ENCODE assay signal across 12 cellular contexts in genomic region chr2:46481541-46482193, GRCh38. TPM values are rescaled to one million over a fixed set of nuclear protein-coding genes. Genes with fewer than 3 reads are reported as not detected.
A peak's percentile ranks its signal among the peaks of the same experiment; 100 is the strongest.
DNase-seq lines count a peak whose midpoint lies in the region; ATAC-seq, FAIRE-seq and TF ChIP-seq lines count a peak whose summit lies in the region.
"Had no signal": no experiment of that assay in that cellular context is flagged by ENCODE, and none has a peak within 500 bp of the region (broad histone marks: within the 10 kb centered on the region; RNA-seq: fewer than 3 reads in every experiment).

No MANE protein-coding gene starts in this region.

- no peak overlapping the region for H3K4me3 ChIP-seq in AG04450 (ENCODE audit: low read depth, low read length)
- H3K4me3 ChIP-seq in PC-9: no peak overlapping the region
- no peak overlapping the region for H3K4me3 ChIP-seq in fibroblast of pulmonary artery (replicated peaks; ENCODE audit: low read depth, low read length)
- H3K4me3 ChIP-seq: stomach had no signal

- H3K9me3 ChIP-seq in AG04450 (ENCODE audit: control insufficient read depth, insufficient read depth, low read length): peaks cover 14% of the 10 kb centered on the region
- H3K9me3 ChIP-seq in PC-9 (ENCODE audit: insufficient read depth, low read depth): no peaks in the 10 kb centered on the region
- H3K9me3 ChIP-seq: stomach had no signal

- H3K4me1 ChIP-seq in PC-9 (replicated peaks; ENCODE audit: insufficient read depth): peaks cover 23% of the 10 kb centered on the region

- DNase-seq in AG04450 (ENCODE audit: low read depth, low spot score) (peak; percentile 36), H54 (ENCODE audit: insufficient read length, low spot score) (peak; percentile 36), PC-9 (peak in 1 of 2 experiments; percentile 89), fibroblast of pulmonary artery (ENCODE audit: low read depth) (peak; percentile 88), left ventricle myocardium superior (no peak), NCI-H446 (lab: John Stamatoyannopoulos, UW) (no peak), pons (ENCODE audit: low spot score) (no peak)
- DNase-seq: activated T-cell treated with anti-CD3 and anti-CD28 coated beads, Interleukin-2, amount 50 U/mL, for 4 hours; CD8-positive, alpha-beta memory T cell; stimulated activated CD4-positive, alpha-beta T cell treated with anti-CD3 and anti-CD28 coated beads, Interleukin-12 subunit alpha, Interleukin-12 subunit beta, amount 100 ng/mL, for 4 hours; stomach had no signal

- no TSS peak for BruUV-seq in PC-9 (replicated peaks; lab: Mats Ljungman, UMichigan)

- no peaks in the 10 kb centered on the region for H3K36me3 ChIP-seq in PC-9 (ENCODE audit: low read depth)
- H3K36me3 ChIP-seq: stomach had no signal

- no peak overlapping the region for H2AFZ ChIP-seq in PC-9

- no peaks in the 10 kb centered on the region for H3K9me2 ChIP-seq in PC-9 (ENCODE audit: insufficient read depth)

- no peak for TF ChIP-seq POLR2A in H54 (IDR thresholded peaks at IDR 0.05; ENCODE audit: low read depth, low read length)

- no peak for TF ChIP-seq CTCF in AG04450 (IDR thresholded peaks at IDR 0.05; ENCODE audit: low read depth, low read length)
- no peak for TF ChIP-seq CTCF in PC-9 (conservative IDR thresholded peaks at IDR 0.05)
- no peak for TF ChIP-seq CTCF in fibroblast of pulmonary artery (IDR thresholded peaks at IDR 0.05; ENCODE audit: low read length, missing control alignments)

- POLR2A ChIA-PET in AG04450 (lab: Yijun Ruan, JAX): interaction anchor here (0.7 kb wide), 1 partner anchor 59 kb away, joined by 4 read pairs; no protein-coding TSS in a partner anchor
- POLR2A ChIA-PET in PC-9 (lab: Charles Lee; ENCODE audit: unreplicated experiment): interaction anchor here (0.7 kb wide), 1 partner anchor 508 kb away, joined by 6 read pairs; no protein-coding TSS in a partner anchor

- H3K27me3 ChIP-seq in AG04450 (ENCODE audit: control insufficient read depth, insufficient read depth, low read length) (no peaks in the 10 kb centered on the region), PC-9 (ENCODE audit: insufficient read depth, low read depth) (no peaks in the 10 kb centered on the region)

- H3K79me2 ChIP-seq in PC-9 (ENCODE audit: low read depth): no peaks in the 10 kb centered on the region

- intact Hi-C loops in PC-9 (cut with micrococcal nuclease; ENCODE audit: unreplicated experiment) (no loop called here), left ventricle myocardium superior (cut with micrococcal nuclease) (no loop called here)

- ATAC-seq in left ventricle myocardium superior (no peak), GM21528 (IDR thresholded peaks at IDR 0.05; ENCODE audit: low FRiP score, unreplicated experiment) (no peak)
- ATAC-seq: activated T-cell treated with anti-CD3 and anti-CD28 coated beads, Interleukin-2, amount 50 U/mL, for 4 hours had no signal

- peaks cover 12% of the 10 kb centered on the region for H3F3A ChIP-seq in PC-9 (ENCODE audit: insufficient read depth, low read depth)

- no peak overlapping the region for H3K27ac ChIP-seq in AG04450 (ENCODE audit: low read depth, low read length)
- no peak overlapping the region for H3K27ac ChIP-seq in PC-9
- H3K27ac ChIP-seq: stomach had no signal

- peak overlapping the region; percentile 16; the same call in 1 of the 2 replicates for H3K4me2 ChIP-seq in PC-9

- FAIRE-seq in H54 (lab: Jason Lieb, UNC): peak; percentile 23

- CTCF ChIA-PET in AG04450 (lab: Charles Lee) (interaction anchor here (0.7 kb wide), 1 partner anchor 19 kb away, joined by 4 read pairs; no protein-coding TSS in a partner anchor), PC-9 (lab: Charles Lee) (no interaction called here)

- no peaks in the 10 kb centered on the region for H4K20me1 ChIP-seq in PC-9 (ENCODE audit: insufficient read depth)

RNA-seq across cellular contexts. Expression of gene TMEM247, which starts 2.3 kb away (rescaled TPM):
- not detected in 2 replicates for polyA plus RNA-seq in AG04450 (2011; rRNA removed)
- polyA minus RNA-seq in AG04450 (2011; rRNA and poly(A)+ RNA removed): not detected in 2 replicates
- not detected in 2 replicates for total RNA-seq in PC-9 (2021)
- not detected for total RNA-seq in left ventricle myocardium superior
- total RNA-seq: activated T-cell treated with anti-CD3 and anti-CD28 coated beads, Interleukin-2, amount 50 U/mL, for 4 hours; CD8-positive, alpha-beta memory T cell; stomach had no signal
- polyA plus RNA-seq: CD8-positive, alpha-beta memory T cell; stomach had no signal

Comparison
In these comparisons a context has a peak if more than half of its experiments do, and no peak if none do; other contexts are left out.
1. DNase-seq: peak in AG04450 (single experiment), H54 (single experiment) and fibroblast of pulmonary artery (single experiment); none in left ventricle myocardium superior (single experiment), NCI-H446 (0 of 2) and pons (single experiment).